ENCODE assay signal across 11 cellular contexts in genomic region chr3:24686764-24687163, GRCh38.
A peak's percentile ranks its signal among the peaks of the same experiment; 100 is the strongest.
DNase-seq lines count a peak whose midpoint lies in the region; ATAC-seq and TF ChIP-seq lines count a peak whose summit lies in the region.
"Had no signal": no experiment of that assay in that cellular context is flagged by ENCODE, and none has a peak within 500 bp of the region (broad histone marks: within the 10 kb centered on the region; RNA-seq: fewer than 3 reads in every experiment).

No MANE protein-coding gene starts in this region.

- intact Hi-C loops in CD4-positive, alpha-beta T cell (cut with DNase I, micrococcal nuclease), result no loop called here
- intact Hi-C loops in mucosa of descending colon (cut with DNase I, micrococcal nuclease), result loop anchor here in 1 of 2 donors (10.0 kb wide), 1 partner anchor 682 kb away; no protein-coding TSS in a partner anchor

- DNase-seq in HS-27A (ENCODE audit: low read depth) (peak; percentile 40), brain microvascular endothelial cell (peak; percentile 81), renal cortical epithelial cell (ENCODE audit: low read depth) (peak; percentile 56), T-helper 17 cell (no peak), GF-D8 (lab: John Stamatoyannopoulos, UW) (no peak), mucosa of descending colon (no peak)
- DNase-seq in CD4-positive, alpha-beta T cell, result no peak
- DNase-seq: GDM1, NCI-H187 had no signal

- H3K4me3 ChIP-seq in brain microvascular endothelial cell (ENCODE audit: low read depth, low read length), result no peak overlapping the region
- H3K4me3 ChIP-seq in mucosa of descending colon, result no peak overlapping the region
- H3K4me3 ChIP-seq: coronary artery had no signal

- TF ChIP-seq CTCF in brain microvascular endothelial cell (IDR thresholded peaks at IDR 0.05; ENCODE audit: low read depth, low read length, missing control alignments), result no peak
- no peak for TF ChIP-seq CTCF in CD4-positive, alpha-beta T cell (IDR thresholded peaks at IDR 0.05)
- no peak for TF ChIP-seq CTCF in mucosa of descending colon (IDR thresholded peaks at IDR 0.05)

- ATAC-seq in GM19395 (IDR thresholded peaks at IDR 0.05; ENCODE audit: unreplicated experiment) (peak; percentile 63), T-helper 17 cell (no peak), mucosa of descending colon (no peak)
- ATAC-seq in CD4-positive, alpha-beta T cell (ENCODE audit: poor library complexity), result no peak

- no peaks in the 10 kb centered on the region for H3K4me1 Mint-ChIP-seq in T-helper 17 cell
- no peaks in the 10 kb centered on the region for H3K4me1 Mint-ChIP-seq in CD4-positive, alpha-beta T cell (ENCODE audit: low read depth)

- no peaks in the 10 kb centered on the region for H3K27me3 ChIP-seq in brain microvascular endothelial cell (replicated peaks)
- H3K27me3 ChIP-seq in CD4-positive, alpha-beta T cell (ENCODE audit: control insufficient read depth, insufficient read depth, low read length), result no peaks in the 10 kb centered on the region

- no peak overlapping the region for H3K27ac Mint-ChIP-seq in T-helper 17 cell
- no peak overlapping the region for H3K27ac Mint-ChIP-seq in CD4-positive, alpha-beta T cell

- H3K9me3 Mint-ChIP-seq in CD4-positive, alpha-beta T cell, result no peaks in the 10 kb centered on the region

- no peaks in the 10 kb centered on the region for H3K36me3 ChIP-seq in brain microvascular endothelial cell (replicated peaks)
- no peaks in the 10 kb centered on the region for H3K36me3 ChIP-seq in mucosa of descending colon (ENCODE audit: low read depth)

- peak overlapping the region; percentile 45 for H3K27ac ChIP-seq in brain microvascular endothelial cell
- H3K27ac ChIP-seq in CD4-positive, alpha-beta T cell (ENCODE audit: low read depth, low read length), result no peak overlapping the region

- in situ Hi-C loops in brain microvascular endothelial cell (cut with HindIII; ENCODE audit: low pct_ligation_motif_present, low sequenced_read_pairs), result loop anchor here (25.0 kb wide), 1 partner anchor 424 kb away; no protein-coding TSS in a partner anchor

- H3K4me3 Mint-ChIP-seq in T-helper 17 cell, result no peak overlapping the region
- no peak overlapping the region for H3K4me3 Mint-ChIP-seq in CD4-positive, alpha-beta T cell

- no peaks in the 10 kb centered on the region for H3K27me3 Mint-ChIP-seq in T-helper 17 cell
- no peaks in the 10 kb centered on the region for H3K27me3 Mint-ChIP-seq in CD4-positive, alpha-beta T cell

- no peaks in the 10 kb centered on the region for H3K9me3 ChIP-seq in T-helper 17 cell (ENCODE audit: control insufficient read depth, low read length, poor library complexity, severe bottlenecking)
- H3K9me3 ChIP-seq in CD4-positive, alpha-beta T cell (ENCODE audit: control insufficient read depth, low read length), result no peaks in the 10 kb centered on the region
- no peaks in the 10 kb centered on the region for H3K9me3 ChIP-seq in mucosa of descending colon

- H3K36me3 Mint-ChIP-seq in T-helper 17 cell (ENCODE audit: low read depth), result no peaks in the 10 kb centered on the region
- no peaks in the 10 kb centered on the region for H3K36me3 Mint-ChIP-seq in CD4-positive, alpha-beta T cell (ENCODE audit: low read depth)

- POLR2A ChIA-PET in CD4-positive, alpha-beta T cell (lab: Charles Lee), result no interaction called here

- no peaks in the 10 kb centered on the region for H3K4me1 ChIP-seq in mucosa of descending colon (ENCODE audit: low read depth)

- CTCF ChIA-PET in CD4-positive, alpha-beta T cell (lab: Charles Lee), result no interaction called here

Comparison
In these comparisons a context has a peak if more than half of its experiments do, and no peak if none do; other contexts are left out.
1. DNase-seq: peak in HS-27A (single experiment), brain microvascular endothelial cell (single experiment) and renal cortical epithelial cell (single experiment); none in T-helper 17 cell (0 of 3), GF-D8 (single experiment), CD4-positive, alpha-beta T cell (0 of 10) and mucosa of descending colon (0 of 3).